24 cellular contexts compared by ENCODE assay signal in genomic region chr21:41854426-41854995, GRCh38.
"Had no signal": no experiment of that assay in that cellular context is flagged by ENCODE, and none has a peak within 500 bp of the region (broad histone marks: within the 10 kb centered on the region; RNA-seq: fewer than 3 reads in every experiment).

No MANE protein-coding gene starts in this region.

- H3K27me3 Mint-ChIP-seq: activated CD4-positive, alpha-beta memory T cell treated with anti-CD3 and anti-CD28 coated beads for 36 hours; activated CD4-positive, alpha-beta T cell treated with anti-CD3 and anti-CD28 coated beads, Interleukin-2, amount 10 ng/mL, durations not matched to agents 7 days and 5 days; activated naive CD4-positive, alpha-beta T cell treated with anti-CD3 and anti-CD28 coated beads, Interleukin-2, amount 50 U/mL, for 24 hours; T-cell had no signal

- H3K27me3 ChIP-seq: ascending aorta, body of pancreas, MG63 had no signal

- ATAC-seq: body of pancreas, T-cell had no signal

- H3K4me3 Mint-ChIP-seq: activated CD4-positive, alpha-beta memory T cell treated with anti-CD3 and anti-CD28 coated beads for 36 hours; activated CD4-positive, alpha-beta T cell treated with anti-CD3 and anti-CD28 coated beads, Interleukin-2, amount 10 ng/mL, durations not matched to agents 7 days and 5 days; activated naive CD4-positive, alpha-beta T cell treated with anti-CD3 and anti-CD28 coated beads, Interleukin-2, amount 50 U/mL, for 24 hours; T-cell had no signal

- H3K27ac Mint-ChIP-seq: activated CD4-positive, alpha-beta memory T cell treated with anti-CD3 and anti-CD28 coated beads for 36 hours; activated CD4-positive, alpha-beta T cell treated with anti-CD3 and anti-CD28 coated beads, Interleukin-2, amount 10 ng/mL, durations not matched to agents 7 days and 5 days; activated naive CD4-positive, alpha-beta T cell treated with anti-CD3 and anti-CD28 coated beads, Interleukin-2, amount 50 U/mL, for 24 hours; activated T-helper 2 cell treated with anti-CD3 and anti-CD28 coated beads, Interferon-gamma antibody, Interleukin-2, Interleukin-4, amounts not matched to agents 10 μg/mL and 5 μg/mL and 100 μg/mL, durations not matched to agents 14 hours and 24 hours and 36 hours; T-cell had no signal

- H3K9me3 Mint-ChIP-seq: activated CD4-positive, alpha-beta memory T cell treated with anti-CD3 and anti-CD28 coated beads for 36 hours; activated CD4-positive, alpha-beta T cell treated with anti-CD3 and anti-CD28 coated beads, Interleukin-2, amount 10 ng/mL, durations not matched to agents 7 days and 5 days; activated naive CD4-positive, alpha-beta T cell treated with anti-CD3 and anti-CD28 coated beads, Interleukin-2, amount 50 U/mL, for 24 hours; activated T-helper 2 cell treated with anti-CD3 and anti-CD28 coated beads, Interferon-gamma antibody, Interleukin-2, Interleukin-4, amounts not matched to agents 10 μg/mL and 5 μg/mL and 100 μg/mL, durations not matched to agents 14 hours and 24 hours and 36 hours; T-cell had no signal

- DNase-seq: activated CD4-positive, alpha-beta memory T cell treated with anti-CD3 and anti-CD28 coated beads for 36 hours; activated CD4-positive, alpha-beta T cell treated with anti-CD3 and anti-CD28 coated beads, Interleukin-2, amount 10 ng/mL, durations not matched to agents 7 days and 5 days; activated CD4-positive, CD25-positive, alpha-beta regulatory T cell; activated CD8-positive, alpha-beta memory T cell treated with anti-CD3 and anti-CD28 coated beads for 24 hours; activated gamma-delta T cell treated with Interleukin-2 at 50 U/mL for 16 hours; activated T-cell treated with anti-CD3 and anti-CD28 coated beads, Interleukin-2, amount 50 U/mL, for 48 hours; central memory CD4-positive, alpha-beta T cell; MG63; MV-4-11; NCI-H1092 treated with DMSO at 0.1 percent for 48 hours; NCI-H1436; NCI-H187; NCI-H2081 treated with DMSO at 0.1 percent for 48 hours; NCI-H446; NCI-H524; PC-9; SIG-M5; T-cell had no signal

- H3K4me3 ChIP-seq: ascending aorta, body of pancreas, MG63, PC-9 had no signal

- H3K27ac ChIP-seq: ascending aorta, body of pancreas, KMS-11, PC-9, VCaP had no signal

- H3K4me1 Mint-ChIP-seq: activated naive CD4-positive, alpha-beta T cell treated with anti-CD3 and anti-CD28 coated beads, Interleukin-2, amount 50 U/mL, for 24 hours; T-cell had no signal

- H3K4me1 ChIP-seq: ascending aorta, body of pancreas had no signal

- H3K9me3 ChIP-seq: ascending aorta, body of pancreas, MG63 had no signal
